ENCODE assay signal across 13 cellular contexts in the genomic region with DNA sequence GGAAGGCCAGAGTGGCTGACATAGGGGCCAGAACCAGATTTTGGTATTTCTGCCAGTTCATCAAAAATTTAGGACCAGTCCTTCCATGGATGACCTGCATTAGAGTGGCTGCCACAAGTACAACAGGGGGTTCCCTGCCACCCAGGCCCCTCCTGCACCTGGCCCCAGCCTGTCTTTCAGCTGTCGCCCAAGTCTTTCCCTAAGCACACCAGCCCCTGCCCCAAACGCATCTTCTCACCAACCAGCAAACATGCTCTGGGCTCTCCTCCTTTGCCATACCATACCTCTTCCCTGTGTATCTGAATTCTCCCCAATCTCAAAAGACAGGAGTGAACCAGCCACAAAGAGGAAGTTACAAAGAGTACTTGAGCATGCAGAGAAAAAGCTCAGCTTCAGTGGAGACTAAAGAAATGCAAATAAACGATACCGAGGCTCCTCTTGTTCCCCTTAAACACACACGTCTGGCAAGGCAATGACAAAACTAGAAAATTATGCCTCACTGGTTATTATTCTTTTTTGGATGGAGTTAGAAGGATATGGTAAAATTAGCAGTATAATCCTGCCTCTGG.
DNase-seq lines count a peak whose midpoint lies in the region; ATAC-seq, FAIRE-seq and TF ChIP-seq lines count a peak whose summit lies in the region.
"Had no signal": no experiment of that assay in that cellular context is flagged by ENCODE, and none has a peak within 500 bp of the region (broad histone marks: within the 10 kb centered on the region; RNA-seq: fewer than 3 reads in every experiment).

No MANE protein-coding gene starts in this region.

- TF ChIP-seq CTCF in esophagus muscularis mucosa (IDR thresholded peaks at IDR 0.05) (no peak), chondrocyte (IDR thresholded peaks at IDR 0.05) (no peak), Calu3 (IDR thresholded peaks at IDR 0.05; ENCODE audit: unreplicated experiment) (no peak)

- H3K4me1 Mint-ChIP-seq in chondrocyte (ENCODE audit: low read depth) (no peaks in the 10 kb centered on the region), Calu3 (ENCODE audit: low read depth, unreplicated experiment) (no peaks in the 10 kb centered on the region)

- peaks cover 9% of the 10 kb centered on the region for H3K9me3 Mint-ChIP-seq in chondrocyte (ENCODE audit: low read depth)
- H3K9me3 Mint-ChIP-seq in Calu3 (ENCODE audit: low read depth, unreplicated experiment), result no peaks in the 10 kb centered on the region

- H3K27me3 ChIP-seq in esophagus muscularis mucosa, result no peaks in the 10 kb centered on the region
- H3K27me3 ChIP-seq: dorsolateral prefrontal cortex, gastrocnemius medialis had no signal

- no peaks in the 10 kb centered on the region for H3K36me3 Mint-ChIP-seq in chondrocyte (ENCODE audit: low read depth)
- no peaks in the 10 kb centered on the region for H3K36me3 Mint-ChIP-seq in Calu3 (ENCODE audit: insufficient read depth, unreplicated experiment)

- no peak for TF ChIP-seq POLR2A in esophagus muscularis mucosa (IDR thresholded peaks at IDR 0.05; ENCODE audit: low read depth)

- H3K4me3 Mint-ChIP-seq in chondrocyte (ENCODE audit: unreplicated experiment), result no peak overlapping the region
- no peak overlapping the region for H3K4me3 Mint-ChIP-seq in Calu3 (ENCODE audit: low read depth, unreplicated experiment)

- 50% methylated on average over 5 of the region's 5 CpGs for WGBS in esophagus muscularis mucosa

- H3K27ac ChIP-seq in esophagus muscularis mucosa (replicated peaks in 1 of 4), result no peak overlapping the region
- H3K27ac ChIP-seq: gastrocnemius medialis, parathyroid adenoma had no signal

- DNase-seq in GM18507 (ENCODE audit: extremely low spot score, insufficient read length, low read depth), result no peak
- DNase-seq in esophagus muscularis mucosa (ENCODE audit: extremely low spot score), result peak; percentile 86
- no peak for DNase-seq in chondrocyte (ENCODE audit: low spot score)
- no peak for DNase-seq in amniotic stem cell (lab: John Stamatoyannopoulos, UW)
- no peak for DNase-seq in Calu3
- DNase-seq: COR-L47; dorsolateral prefrontal cortex; gastrocnemius medialis; stimulated activated CD4-positive, alpha-beta T cell treated with anti-CD3 and anti-CD28 coated beads, Interleukin-4, amount 100 ng/mL, for 1 hour had no signal

- no peak for TF ChIP-seq EP300 in esophagus muscularis mucosa (IDR thresholded peaks at IDR 0.05)

- FAIRE-seq in GM18507 (lab: Jason Lieb, UNC), result peak; percentile 58

- peak; percentile 39 for ATAC-seq in GM21717 (IDR thresholded peaks at IDR 0.05; ENCODE audit: unreplicated experiment)
- peak; percentile 43 for ATAC-seq in HG03469 (IDR thresholded peaks at IDR 0.05; ENCODE audit: unreplicated experiment)
- ATAC-seq in HG02973 (IDR thresholded peaks at IDR 0.05; ENCODE audit: unreplicated experiment), result no peak
- ATAC-seq: gastrocnemius medialis had no signal

- CTCF ChIA-PET in Calu3 (lab: Charles Lee), result no interaction called here

- no peaks in the 10 kb centered on the region for H3K4me1 ChIP-seq in esophagus muscularis mucosa
- H3K4me1 ChIP-seq: gastrocnemius medialis, parathyroid adenoma had no signal

- intact Hi-C loops in esophagus muscularis mucosa (cut with DNase I) (no loop called here), Calu3 (cut with micrococcal nuclease; ENCODE audit: unreplicated experiment) (no loop called here)

- H3K4me3 ChIP-seq in esophagus muscularis mucosa, result no peak overlapping the region
- H3K4me3 ChIP-seq: dorsolateral prefrontal cortex, gastrocnemius medialis had no signal

- no TSS peak for BruUV-seq in Calu3 (replicated peaks; lab: Mats Ljungman, UMichigan)

- H3K27me3 Mint-ChIP-seq in chondrocyte (ENCODE audit: low read depth) (no peaks in the 10 kb centered on the region), Calu3 (ENCODE audit: unreplicated experiment) (no peaks in the 10 kb centered on the region)

- no peaks in the 10 kb centered on the region for H3K9me3 ChIP-seq in esophagus muscularis mucosa
- H3K9me3 ChIP-seq: gastrocnemius medialis had no signal

- H3K27ac Mint-ChIP-seq in chondrocyte (ENCODE audit: unreplicated experiment) (no peak overlapping the region), Calu3 (ENCODE audit: unreplicated experiment) (no peak overlapping the region)

- no peaks in the 10 kb centered on the region for H3K36me3 ChIP-seq in esophagus muscularis mucosa
- H3K36me3 ChIP-seq: gastrocnemius medialis had no signal
